Comparison of ENCODE assay signal across 18 cellular contexts in genomic region chr5:116446356-116447005, GRCh38.
"Had no signal": no experiment of that assay in that cellular context is flagged by ENCODE, and none has a peak within 500 bp of the region (broad histone marks: within the 10 kb centered on the region; RNA-seq: fewer than 3 reads in every experiment).

No MANE protein-coding gene starts in this region.

- H3K4me1 Mint-ChIP-seq: naive B cell had no signal

- H3K27ac ChIP-seq: coronary artery, gastrocnemius medialis, neutrophil, psoas muscle, sigmoid colon, skin epidermis, tibial artery, upper lobe of right lung, vagina had no signal

- H3K9me3 Mint-ChIP-seq: naive B cell, nephron progenitor cell had no signal

- H3K36me3 ChIP-seq: upper lobe of right lung had no signal

- H3K4me3 Mint-ChIP-seq: naive B cell, nephron progenitor cell had no signal

- H3K4me3 ChIP-seq: coronary artery, gastrocnemius medialis, psoas muscle, sigmoid colon, skin epidermis, tibial artery, upper lobe of right lung, vagina had no signal

- H3K9me3 ChIP-seq: gastrocnemius medialis, neutrophil, psoas muscle, sigmoid colon, tibial artery, upper lobe of right lung, vagina had no signal

- H3K4me1 ChIP-seq: tibial artery, upper lobe of right lung, vagina had no signal

- H3K27ac Mint-ChIP-seq: naive B cell had no signal

- ATAC-seq: esophagus mucosa, gastrocnemius medialis, psoas muscle had no signal

- DNase-seq: effector CD4-positive, alpha-beta T cell; gastrocnemius medialis; kidney glomerular epithelial cell; mesendoderm; naive B cell; nephron progenitor cell; psoas muscle; retina; sigmoid colon; stimulated activated CD4-positive, alpha-beta T cell treated with anti-CD3 and anti-CD28 coated beads, Interleukin-12 subunit alpha, Interleukin-12 subunit beta, amount 100 ng/mL, for 4 hours; stimulated activated naive CD4-positive, alpha-beta T cell treated with Interleukin-2 at 50 U/mL for 16 hours; tibial artery; upper lobe of right lung had no signal

- H3K27me3 Mint-ChIP-seq: naive B cell had no signal

- H3K27me3 ChIP-seq: gastrocnemius medialis, neutrophil, sigmoid colon, tibial artery, upper lobe of right lung, vagina had no signal
